Comparison of ENCODE assay signal across 8 cellular contexts in the genomic region with DNA sequence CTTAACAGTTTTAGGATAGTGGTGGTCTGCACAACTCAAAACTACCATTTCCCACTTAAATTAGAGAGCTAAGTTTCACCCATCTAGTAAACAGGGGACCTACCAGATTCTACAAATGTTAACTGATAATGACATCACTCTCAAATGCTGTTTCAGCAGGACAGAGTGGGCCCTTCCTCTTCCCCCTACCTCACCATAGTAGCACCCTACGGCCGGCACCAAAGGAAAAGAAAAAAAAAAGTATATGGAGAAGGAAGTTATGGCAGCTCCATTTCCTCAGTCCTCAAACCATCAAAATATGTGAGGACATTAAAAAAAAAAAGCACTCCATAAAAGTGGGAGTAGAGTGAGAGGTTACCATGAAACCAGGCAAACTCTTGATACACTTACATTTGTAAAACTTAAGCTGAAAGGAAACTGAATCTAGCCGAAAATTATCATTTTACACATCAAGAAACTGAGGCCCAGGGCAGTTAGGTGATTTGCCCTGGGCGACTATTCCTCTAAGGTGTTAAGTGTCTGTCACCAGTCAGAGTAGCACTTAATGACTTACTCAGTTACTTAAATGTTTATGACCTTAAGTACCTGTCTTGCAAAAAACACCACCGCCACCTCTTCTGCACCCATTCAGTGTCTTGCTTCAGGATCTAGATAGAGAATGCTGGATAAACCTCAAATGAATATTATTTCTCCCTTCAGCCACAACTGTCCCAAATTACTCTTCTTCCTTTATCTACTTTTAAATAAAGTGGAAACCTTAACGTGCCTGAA. TPM values are rescaled to one million over a fixed set of nuclear protein-coding genes. Genes with fewer than 3 reads are reported as not detected.
A peak's percentile ranks its signal among the peaks of the same experiment; 100 is the strongest.
DNase-seq lines count a peak whose midpoint lies in the region; ATAC-seq, FAIRE-seq and TF ChIP-seq lines count a peak whose summit lies in the region.

No MANE protein-coding gene starts in this region.

- H3K9ac ChIP-seq in IMR-90 (ENCODE audit: low read depth, low read length) (peak overlapping the region; percentile 86), HepG2 (ENCODE audit: insufficient read depth, low read depth, low read length) (peak overlapping the region; percentile 99)

- peaks cover 0 to 15% of the 10 kb centered on the region in 2 donors for H3K27me3 Mint-ChIP-seq in CD8-positive, alpha-beta memory T cell

- peak overlapping the region; percentile 98 for H2BK5ac ChIP-seq in IMR-90 (ENCODE audit: low read depth, low read length, poor library complexity, severe bottlenecking)

- BruUV-seq in IMR-90 (replicated peaks; lab: Mats Ljungman, UMichigan) (no TSS peak), HepG2 (replicated peaks; lab: Mats Ljungman, UMichigan) (no TSS peak)

- no peak overlapping the region for H2BK20ac ChIP-seq in IMR-90 (ENCODE audit: low read depth, low read length)

- H2BK120ac ChIP-seq in IMR-90 (ENCODE audit: low read depth, low read length), result 0 out of 2 replicates have a peak overlapping the region, but pooled peaks have one; percentile 37

- peak overlapping the region; percentile 43; the same call in 1 of the 2 replicates for H3K56ac ChIP-seq in IMR-90 (ENCODE audit: extremely low read depth, insufficient read depth, low read length)

- CTCF ChIA-PET in CD8-positive, alpha-beta memory T cell (lab: Charles Lee), result interaction anchor here (0.7 to 5.1 kb wide), 3 partner anchors 11 to 559 kb away, joined by 3 to 44 read pairs (median 6); partner anchors contain the start of gene STAG1
- CTCF ChIA-PET in IMR-90 (lab: Yijun Ruan, JAX) (interaction anchor here (0.7 to 1.2 kb wide), 2 partner anchors 107 to 559 kb away, joined by 3 to 4 read pairs; partner anchors contain the start of gene STAG1), HepG2 (lab: Yijun Ruan, JAX; ENCODE audit: low intra/inter-chr PET ratio, low total read pairs) (no interaction called here)

- DNase-seq in CD8-positive, alpha-beta memory T cell, result no peak
- DNase-seq in IMR-90, result no peak
- peak; percentile 21 for DNase-seq in amniotic epithelial cell (ENCODE audit: low read depth)
- no peak for DNase-seq in HepG2 (ENCODE audit: low spot score)
- no peak for DNase-seq in tibial nerve (ENCODE audit: low spot score in 2 of 2)
- no peak for DNase-seq in retina
- no peak for DNase-seq in NCI-H510A (lab: John Stamatoyannopoulos, UW)
- no peak for DNase-seq in 8988T

- H3K27me3 ChIP-seq in CD8-positive, alpha-beta memory T cell (ENCODE audit: insufficient read depth, low read length, poor library complexity, severe bottlenecking), result no peaks in the 10 kb centered on the region
- H3K27me3 ChIP-seq in IMR-90 (ENCODE audit: control insufficient read depth, insufficient read depth, low read length) (no peaks in the 10 kb centered on the region), HepG2 (ENCODE audit: control insufficient read depth in 1 of 2, insufficient read depth in 2 of 2, low read length in 2 of 2) (no peaks in the 10 kb centered on the region), tibial nerve (no peaks in the 10 kb centered on the region)

- H3K9me3 ChIP-seq in CD8-positive, alpha-beta memory T cell (ENCODE audit: low read length), result no peaks in the 10 kb centered on the region
- H3K9me3 ChIP-seq in IMR-90 (ENCODE audit: control insufficient read depth, insufficient read depth, low read length), result no peaks in the 10 kb centered on the region
- no peaks in the 10 kb centered on the region for H3K9me3 ChIP-seq in HepG2 (ENCODE audit: low read length)
- no peaks in the 10 kb centered on the region for H3K9me3 ChIP-seq in tibial nerve

- H3K4me1 ChIP-seq in CD8-positive, alpha-beta memory T cell (ENCODE audit: insufficient read depth, low read length), result peaks cover 53% of the 10 kb centered on the region
- peaks cover 5% of the 10 kb centered on the region for H3K4me1 ChIP-seq in IMR-90 (ENCODE audit: control insufficient read depth, insufficient read depth, low read length)
- H3K4me1 ChIP-seq in HepG2 (ENCODE audit: insufficient read depth, low read length), result peaks cover 49% of the 10 kb centered on the region
- peaks cover 0 to 59% (median 42%) of the 10 kb centered on the region in 4 donors for H3K4me1 ChIP-seq in tibial nerve

- no peak for TF ChIP-seq CTCF in IMR-90 (conservative IDR thresholded peaks at IDR 0.05; ENCODE audit: low read depth, low read length)
- TF ChIP-seq CTCF in HepG2 (CRISPR knock-in tag; IDR thresholded peaks at IDR 0.05), result no peak
- TF ChIP-seq CTCF in tibial nerve (IDR thresholded peaks at IDR 0.05), result no peak

- FAIRE-seq in HepG2 (lab: Jason Lieb, UNC), result no peak

- peaks cover 0 to 2% (median 0%) of the 10 kb centered on the region in 5 donors for H3K9me3 Mint-ChIP-seq in CD8-positive, alpha-beta memory T cell

- H2AK9ac ChIP-seq in IMR-90 (replicated peaks; ENCODE audit: low read depth, low read length, poor library complexity), result no peak overlapping the region

- H3K9me1 ChIP-seq in IMR-90 (ENCODE audit: insufficient read depth, low read length), result peaks cover 10% of the 10 kb centered on the region

- H3K4ac ChIP-seq in IMR-90 (ENCODE audit: low read depth, low read length), result no peak overlapping the region

- no peak overlapping the region for H4K5ac ChIP-seq in IMR-90 (ENCODE audit: low read depth, low read length)

- H4K20me1 ChIP-seq in IMR-90 (ENCODE audit: insufficient read depth, low read length), result peaks cover 71% of the 10 kb centered on the region
- peaks cover 67% of the 10 kb centered on the region for H4K20me1 ChIP-seq in HepG2 (ENCODE audit: insufficient read depth, low read length)

- H4K91ac ChIP-seq in IMR-90 (ENCODE audit: insufficient read depth, low read depth, low read length), result no peak overlapping the region

- no peak for TF ChIP-seq EP300 in HepG2 (IDR thresholded peaks at IDR 0.05; ENCODE audit: low read depth in 2 of 2, low read length in 2 of 2)
- no peak for TF ChIP-seq EP300 in HepG2 (CRISPR knock-in tag; IDR thresholded peaks at IDR 0.05; ENCODE audit: borderline replicate concordance)
- no peak for TF ChIP-seq EP300 in tibial nerve (IDR thresholded peaks at IDR 0.05)

- H3K4me2 ChIP-seq in IMR-90 (ENCODE audit: low read depth, low read length) (peak overlapping the region; percentile 98), HepG2 (ENCODE audit: low read depth, low read length) (peak overlapping the region; percentile 79)

- peaks cover 64 to 70% (median 67%) of the 10 kb centered on the region in 3 donors for H3K4me1 Mint-ChIP-seq in CD8-positive, alpha-beta memory T cell

- intact Hi-C loops in IMR-90 (cut with micrococcal nuclease), result loop anchor here (2.0 kb wide), 2 partner anchors 51 to 115 kb away; no protein-coding TSS in a partner anchor
- intact Hi-C loops in HepG2 (cut with micrococcal nuclease; ENCODE audit: unreplicated experiment), result loop anchor here (5.0 to 10.0 kb wide), 2 partner anchors 116 to 561 kb away; partner anchors contain the start of gene STAG1

- no peak for TF ChIP-seq RAD21 in IMR-90 (IDR thresholded peaks at IDR 0.05; ENCODE audit: low read length)
- TF ChIP-seq RAD21 in HepG2 (CRISPR knock-in tag; IDR thresholded peaks at IDR 0.05), result no peak

- H4K8ac ChIP-seq in IMR-90 (ENCODE audit: low read depth in 2 of 2, low read length in 2 of 2), result no peak overlapping the region

- H2AFZ ChIP-seq in IMR-90 (replicated peaks; ENCODE audit: low read length, poor library complexity) (no peak overlapping the region), HepG2 (ENCODE audit: low read length) (no peak overlapping the region)

- no peak overlapping the region for H3K18ac ChIP-seq in IMR-90 (ENCODE audit: low read depth, low read length)

- H3K27ac ChIP-seq in CD8-positive, alpha-beta memory T cell (ENCODE audit: low read depth, low read length), result peak overlapping the region; percentile 84
- peak overlapping the region; percentile 32; the same call in 1 of the 2 replicates for H3K27ac ChIP-seq in IMR-90 (ENCODE audit: insufficient read depth, low read length)
- peak overlapping the region; percentile 5 for H3K27ac ChIP-seq in HepG2 (ENCODE audit: extremely low read length, insufficient read depth, low read length)
- H3K27ac ChIP-seq in tibial nerve, result peak overlapping the region; percentile 97 to 100 (median 99)

- peaks cover 0 to 18% of the 10 kb centered on the region in 2 experiments; a peak in 2 of 4 replicates for H3K79me1 ChIP-seq in IMR-90 (ENCODE audit: low read depth in 1 of 2, low read length in 2 of 2)

- peaks cover 5 to 60% (median 9%) of the 10 kb centered on the region in 3 donors for H3K36me3 Mint-ChIP-seq in CD8-positive, alpha-beta memory T cell

- H2AK5ac ChIP-seq in IMR-90 (ENCODE audit: low read depth, low read length), result no peak overlapping the region

- peaks cover 77% of the 10 kb centered on the region for H3K79me2 ChIP-seq in HepG2 (ENCODE audit: insufficient read depth, low read length)

- ATAC-seq in IMR-90 (ENCODE audit: low read depth), result no peak
- ATAC-seq in HepG2, result no peak

- peak overlapping the region; percentile 73 for H3K14ac ChIP-seq in IMR-90 (replicated peaks; ENCODE audit: low read depth, low read length)

- POLR2A ChIA-PET in CD8-positive, alpha-beta memory T cell (lab: Charles Lee), result interaction anchor here (0.6 to 1.5 kb wide), 5 partner anchors 8 to 669 kb away, joined by 3 to 5 read pairs (median 3); partner anchors contain the start of genes NCK1 and STAG1
- POLR2A ChIA-PET in IMR-90 (lab: Charles Lee; ENCODE audit: unreplicated experiment), result interaction anchor here (0.6 kb wide), 1 partner anchor 109 kb away, joined by 4 read pairs; no protein-coding TSS in a partner anchor
- POLR2A ChIA-PET in HepG2 (lab: Yijun Ruan, JAX), result interaction anchor here (1.0 to 4.9 kb wide), 3 partner anchors 56 to 61 kb away, joined by 3 to 131 read pairs (median 41); partner anchors contain the start of gene PCCB

- peak overlapping the region; percentile 88 for H3K4me3 ChIP-seq in CD8-positive, alpha-beta memory T cell (ENCODE audit: low read length)
- H3K4me3 ChIP-seq in IMR-90 (ENCODE audit: insufficient read depth, low read depth, low read length) (peak overlapping the region; percentile 97), HepG2 (replicated peaks in 1 of 3; ENCODE audit: insufficient read depth in 1 of 3, low read depth in 2 of 3, low read length in 3 of 3) (peak overlapping the region; percentile 80 to 93 (median 89)), tibial nerve (peak overlapping the region; percentile 80 to 95 (median 91))

- no peaks in the 10 kb centered on the region for H3K36me3 ChIP-seq in CD8-positive, alpha-beta memory T cell (ENCODE audit: insufficient read depth, low read length)
- no peaks in the 10 kb centered on the region for H3K36me3 ChIP-seq in IMR-90 (ENCODE audit: control insufficient read depth, insufficient read depth, low read length)
- peaks cover 0 to 1% of the 10 kb centered on the region in 2 experiments; a peak in 1 of 5 replicates for H3K36me3 ChIP-seq in HepG2 (replicated peaks in 1 of 2; ENCODE audit: control insufficient read depth in 1 of 2, insufficient read depth in 2 of 2, low read length in 2 of 2)
- no peaks in the 10 kb centered on the region for H3K36me3 ChIP-seq in tibial nerve

- H3K23ac ChIP-seq in IMR-90 (ENCODE audit: low read depth, low read length), result peak overlapping the region; percentile 90

- TF ChIP-seq POLR2A in IMR-90 (IDR thresholded peaks at IDR 0.05; ENCODE audit: low read depth, low read length), result no peak
- no peak for TF ChIP-seq POLR2A in HepG2 (IDR thresholded peaks at IDR 0.05; ENCODE audit: insufficient read depth in 1 of 2, low read depth in 2 of 2, low read length in 2 of 2)
- TF ChIP-seq POLR2A in tibial nerve (IDR thresholded peaks at IDR 0.05), result no peak

- H3K27ac Mint-ChIP-seq in CD8-positive, alpha-beta memory T cell, result peak overlapping the region; percentile 93 to 100 (median 99)

- no CpG with 5 or more reads among the region's 6 CpGs for WGBS in IMR-90 (ENCODE audit: extremely low coverage in 2 of 2, insufficient read length in 1 of 2), 2 experiments
- WGBS in HepG2 (ENCODE audit: low lambda C conversion rate), result 2% methylated on average over 6 of the region's 6 CpGs
- WGBS in tibial nerve, 2 donors, result 0 to 3% methylated on average over 6 of the region's 6 CpGs

- dilution Hi-C loops in IMR-90 (cut with HindIII; ENCODE audit: low sequenced_read_pairs, unreplicated experiment), result no loop called here

- H3K4me3 Mint-ChIP-seq in CD8-positive, alpha-beta memory T cell, result peak overlapping the region; percentile 96 to 100 (median 98)

- in situ Hi-C loops in IMR-90 (cut with MboI; ENCODE audit: low sequenced_read_pairs) (no loop called here), HepG2 (cut with HindIII; ENCODE audit: extremely low pct_ligation_motif_present, low pct_unique_long_range_greater_than_20kb) (no loop called here)

- H2BK15ac ChIP-seq in IMR-90 (ENCODE audit: low read depth, low read length), result no peak overlapping the region

RNA-seq across cellular contexts. Expression of gene MSL2, which starts 2.7 kb away (rescaled TPM):
- 10 to 100 TPM; 46.2 to 53.4 TPM for total RNA-seq in CD8-positive, alpha-beta memory T cell
- 33.6 TPM for polyA plus RNA-seq in CD8-positive, alpha-beta memory T cell
- 13.6 and 20.8 TPM in 2 replicates for total RNA-seq in IMR-90 (2012; rRNA removed)
- 4.0 and 7.1 TPM in 2 replicates for polyA plus RNA-seq in IMR-90 (2012; rRNA removed)
- 1.2 and 2.3 TPM in 2 replicates for polyA plus RNA-seq in IMR-90 (2012; cell fraction: cytosol; rRNA removed)
- polyA plus RNA-seq in IMR-90 (2012; cell fraction: nucleus; rRNA removed; ENCODE audit: low replicate concordance), result 0.79 and 3.5 TPM in 2 replicates
- 11.7 and 17.1 TPM in 2 replicates for total RNA-seq in HepG2 (2016; rRNA removed; fragmentation: Illumina TruSeq; extraction: Trizol)
- 1.8 and 2.0 TPM in 2 replicates for total RNA-seq in HepG2 (2016; cell fraction: cytosol; rRNA removed; fragmentation: Illumina TruSeq; extraction: Trizol; ENCODE audit: low read depth)
- 10.6 and 15.3 TPM in 2 replicates for total RNA-seq in HepG2 (2016; cell fraction: insoluble cytoplasmic fraction; rRNA removed; fragmentation: Illumina TruSeq; extraction: Trizol)
- 8.2 and 11.6 TPM in 2 replicates for total RNA-seq in HepG2 (2016; cell fraction: membrane; rRNA removed; fragmentation: Illumina TruSeq; extraction: Trizol)
- 17.1 and 20.1 TPM in 2 replicates for total RNA-seq in HepG2 (2016; cell fraction: nucleus; rRNA removed; fragmentation: Illumina TruSeq; extraction: Trizol)
- 4.8 and 6.9 TPM in 2 replicates for polyA plus RNA-seq in HepG2 (2011; rRNA removed)
- 2.3 and 3.2 TPM in 2 replicates for polyA plus RNA-seq in HepG2 (2011; cell fraction: cytosol; rRNA removed)
- polyA plus RNA-seq in HepG2 (2011; cell fraction: nucleus; rRNA removed), result 5.1 and 5.2 TPM in 2 replicates
- polyA plus RNA-seq in HepG2 (2012), result 12.3 and 16.1 TPM in 2 replicates
- polyA plus RNA-seq in HepG2 (2016; cell fraction: cytosol; fragmentation: Illumina TruSeq; extraction: Trizol; ENCODE audit: low read depth), result 0.44 and 0.52 TPM in 2 replicates
- 11.7 and 11.8 TPM in 2 replicates for polyA plus RNA-seq in HepG2 (2016; cell fraction: insoluble cytoplasmic fraction; fragmentation: Illumina TruSeq; extraction: Trizol; ENCODE audit: low read depth)
- 3.9 and 4.0 TPM in 2 replicates for polyA plus RNA-seq in HepG2 (2016; cell fraction: membrane; fragmentation: Illumina TruSeq; extraction: Trizol; ENCODE audit: low read depth)
- polyA plus RNA-seq in HepG2 (2016; cell fraction: nucleus; fragmentation: Illumina TruSeq; extraction: Trizol; ENCODE audit: insufficient read depth, low read depth), result 21.5 and 22.8 TPM in 2 replicates
- 10.5 and 12.2 TPM in 2 replicates for polyA minus RNA-seq in HepG2 (2011; rRNA and poly(A)+ RNA removed; ENCODE audit: low replicate concordance)
- polyA minus RNA-seq in HepG2 (2011; cell fraction: cytosol; rRNA and poly(A)+ RNA removed), result 7.3 and 8.4 TPM in 2 replicates
- polyA minus RNA-seq in HepG2 (2011; cell fraction: nucleus; rRNA and poly(A)+ RNA removed), result 20.3 and 20.6 TPM in 2 replicates
- 10 to 100 TPM; 19.8 to 53.4 (median 44.5) TPM for total RNA-seq in tibial nerve

RNA-seq across cellular contexts. Expression of gene PCCB, which starts 56.7 kb away (rescaled TPM):
- total RNA-seq in CD8-positive, alpha-beta memory T cell, result 10 to 100 TPM; 40.6 to 41.7 TPM
- polyA plus RNA-seq in CD8-positive, alpha-beta memory T cell, result 33.0 TPM
- total RNA-seq in IMR-90 (2012; rRNA removed) (63.6 and 76.2 TPM in 2 replicates), HepG2 (2016; rRNA removed; fragmentation: Illumina TruSeq; extraction: Trizol) (88.7 and 92.6 TPM in 2 replicates), tibial nerve (10 to 100 TPM; 19.8 to 47.4 (median 27.8) TPM)
- polyA plus RNA-seq in IMR-90 (2012; rRNA removed) (37.3 and 40.5 TPM in 2 replicates), HepG2 (2011; rRNA removed) (65.7 and 84.1 TPM in 2 replicates)
- polyA plus RNA-seq in IMR-90 (2012; cell fraction: cytosol; rRNA removed), result 26.1 and 27.1 TPM in 2 replicates
- polyA plus RNA-seq in IMR-90 (2012; cell fraction: nucleus; rRNA removed; ENCODE audit: low replicate concordance), result 15.2 and 19.3 TPM in 2 replicates
- 12.6 and 13.9 TPM in 2 replicates for total RNA-seq in HepG2 (2016; cell fraction: cytosol; rRNA removed; fragmentation: Illumina TruSeq; extraction: Trizol; ENCODE audit: low read depth)
- total RNA-seq in HepG2 (2016; cell fraction: insoluble cytoplasmic fraction; rRNA removed; fragmentation: Illumina TruSeq; extraction: Trizol), result 86.2 and 86.5 TPM in 2 replicates
- total RNA-seq in HepG2 (2016; cell fraction: membrane; rRNA removed; fragmentation: Illumina TruSeq; extraction: Trizol), result 18.4 and 19.4 TPM in 2 replicates
- total RNA-seq in HepG2 (2016; cell fraction: nucleus; rRNA removed; fragmentation: Illumina TruSeq; extraction: Trizol), result 39.0 and 46.0 TPM in 2 replicates
- polyA plus RNA-seq in HepG2 (2011; cell fraction: cytosol; rRNA removed), result 73.5 and 80.5 TPM in 2 replicates
- 32.3 and 33.5 TPM in 2 replicates for polyA plus RNA-seq in HepG2 (2011; cell fraction: nucleus; rRNA removed)
- 46.3 and 51.2 TPM in 2 replicates for polyA plus RNA-seq in HepG2 (2012)
- polyA plus RNA-seq in HepG2 (2016; cell fraction: cytosol; fragmentation: Illumina TruSeq; extraction: Trizol; ENCODE audit: low read depth), result 8.8 and 9.8 TPM in 2 replicates
- polyA plus RNA-seq in HepG2 (2016; cell fraction: insoluble cytoplasmic fraction; fragmentation: Illumina TruSeq; extraction: Trizol; ENCODE audit: low read depth), result 79.0 and 82.3 TPM in 2 replicates
- 12.1 and 16.2 TPM in 2 replicates for polyA plus RNA-seq in HepG2 (2016; cell fraction: membrane; fragmentation: Illumina TruSeq; extraction: Trizol; ENCODE audit: low read depth)
- 48.2 and 50.0 TPM in 2 replicates for polyA plus RNA-seq in HepG2 (2016; cell fraction: nucleus; fragmentation: Illumina TruSeq; extraction: Trizol; ENCODE audit: insufficient read depth, low read depth)
- 84.6 and 96.9 TPM in 2 replicates for polyA minus RNA-seq in HepG2 (2011; rRNA and poly(A)+ RNA removed; ENCODE audit: low replicate concordance)
- polyA minus RNA-seq in HepG2 (2011; cell fraction: cytosol; rRNA and poly(A)+ RNA removed), result 40.2 and 42.1 TPM in 2 replicates
- polyA minus RNA-seq in HepG2 (2011; cell fraction: nucleus; rRNA and poly(A)+ RNA removed), result 25.9 and 27.0 TPM in 2 replicates

Comparison
In these comparisons a context has a peak if more than half of its experiments do, and no peak if none do; other contexts are left out.
1. H3K27ac ChIP-seq: peak in every context shown above with its lines; median percentile 99 in tibial nerve; 84 in CD8-positive, alpha-beta memory T cell; 32 in IMR-90; 5 in HepG2.